ENCODE assay signal across 13 cellular contexts in the genomic region with DNA sequence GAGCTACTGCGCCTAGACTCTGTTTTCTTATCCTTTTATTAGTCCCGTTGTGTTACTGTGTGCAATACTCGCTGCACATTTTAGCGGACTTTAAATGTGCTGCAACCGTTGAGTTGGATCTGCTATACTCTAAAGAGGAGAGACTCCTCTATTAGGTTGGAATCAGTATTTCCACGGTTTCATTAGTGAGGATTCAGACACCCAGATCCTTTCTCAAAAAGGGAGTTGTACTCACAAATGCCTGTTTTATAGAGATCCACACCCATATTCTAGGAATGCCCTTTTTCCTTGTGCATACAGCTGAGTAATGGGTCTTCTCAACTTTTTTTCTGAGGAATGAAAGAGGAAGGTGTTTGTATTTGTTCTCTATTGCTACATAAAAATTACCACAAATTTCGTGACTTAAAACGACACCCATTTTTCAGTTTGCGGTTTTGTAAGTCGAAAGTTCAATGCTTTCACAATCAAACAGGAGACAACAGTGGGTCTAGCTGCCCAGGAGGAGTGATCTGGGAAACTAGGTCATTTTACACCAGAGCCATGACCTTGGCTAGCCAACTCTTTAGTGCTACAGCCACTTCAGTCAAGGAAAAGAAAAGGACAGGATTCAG. TPM values are rescaled to one million over a fixed set of nuclear protein-coding genes. Genes with fewer than 3 reads are reported as not detected.
A peak's percentile ranks its signal among the peaks of the same experiment; 100 is the strongest.
DNase-seq lines count a peak whose midpoint lies in the region; ATAC-seq and TF ChIP-seq lines count a peak whose summit lies in the region.
"Had no signal": no experiment of that assay in that cellular context is flagged by ENCODE, and none has a peak within 500 bp of the region (broad histone marks: within the 10 kb centered on the region; RNA-seq: fewer than 3 reads in every experiment).

No MANE protein-coding gene starts in this region.

- no peaks in the 10 kb centered on the region for H3K79me2 ChIP-seq in ACC112 (ENCODE audit: control insufficient read depth, insufficient read depth, low read length, unreplicated experiment)

- H3K27me3 Mint-ChIP-seq in activated CD4-positive, alpha-beta memory T cell treated with anti-CD3 and anti-CD28 coated beads, Interleukin-2, amount 10 ng/mL, durations not matched to agents 7 days and 5 days = peaks cover 10% of the 10 kb centered on the region
- H3K27me3 Mint-ChIP-seq in T-cell = peaks cover 7 to 13% of the 10 kb centered on the region in 2 donors
- H3K27me3 Mint-ChIP-seq: stimulated activated naive CD8-positive, alpha-beta T cell treated with anti-CD3 and anti-CD28 coated beads, Interleukin-15, Interleukin-2, amounts not matched to agents 100 ng/mL and 50 ng/mL, for 24 hours had no signal

- CTCF ChIA-PET in activated CD4-positive, alpha-beta memory T cell treated with anti-CD3 and anti-CD28 coated beads, Interleukin-2, amount 10 ng/mL, durations not matched to agents 7 days and 5 days (lab: Charles Lee) = no interaction called here
- CTCF ChIA-PET in T-cell (lab: Charles Lee) = no interaction called here

- H2AFZ ChIP-seq in ACC112 (ENCODE audit: low read length, unreplicated experiment) = peak overlapping the region; percentile 56

- POLR2A ChIA-PET in activated CD4-positive, alpha-beta memory T cell treated with anti-CD3 and anti-CD28 coated beads, Interleukin-2, amount 10 ng/mL, durations not matched to agents 7 days and 5 days (lab: Charles Lee) = interaction anchor here (1.1 kb wide), 1 partner anchor 53 kb away, joined by 4 read pairs; the partner anchor contains the start of gene SLC44A1
- POLR2A ChIA-PET in T-cell (lab: Charles Lee) = no interaction called here

- peak overlapping the region; percentile 44; the same call in 1 of the 2 replicates for H3K4me3 ChIP-seq in ACC112 (ENCODE audit: low read depth, low read length)
- no peak overlapping the region for H3K4me3 ChIP-seq in HL-60 (replicated peaks; ENCODE audit: insufficient read depth, low read length)
- H3K4me3 ChIP-seq in cardiac fibroblast (replicated peaks in 1 of 2; ENCODE audit: low read depth in 2 of 2, low read length in 2 of 2) = no peak overlapping the region
- no peak overlapping the region for H3K4me3 ChIP-seq in MG63
- H3K4me3 ChIP-seq: pancreas had no signal

- H3K36me3 Mint-ChIP-seq in activated CD4-positive, alpha-beta memory T cell treated with anti-CD3 and anti-CD28 coated beads, Interleukin-2, amount 10 ng/mL, durations not matched to agents 7 days and 5 days (ENCODE audit: low read depth) = no peaks in the 10 kb centered on the region
- H3K36me3 Mint-ChIP-seq in T-cell = no peaks in the 10 kb centered on the region
- H3K36me3 Mint-ChIP-seq: activated naive CD8-positive, alpha-beta T cell treated with anti-CD3 and anti-CD28 coated beads, Interleukin-2, amount 10 ng/mL, durations not matched to agents 7 days and 5 days had no signal

- H3K4me1 ChIP-seq in ACC112 (ENCODE audit: control insufficient read depth, insufficient read depth, low read length, unreplicated experiment) = peaks cover 29% of the 10 kb centered on the region
- H3K4me1 ChIP-seq: pancreas had no signal

- H3K27ac Mint-ChIP-seq in activated CD4-positive, alpha-beta memory T cell treated with anti-CD3 and anti-CD28 coated beads, Interleukin-2, amount 10 ng/mL, durations not matched to agents 7 days and 5 days = no peak overlapping the region
- no peak overlapping the region for H3K27ac Mint-ChIP-seq in T-cell
- H3K27ac Mint-ChIP-seq: activated naive CD8-positive, alpha-beta T cell treated with anti-CD3 and anti-CD28 coated beads, Interleukin-2, amount 10 ng/mL, durations not matched to agents 7 days and 5 days; stimulated activated naive CD8-positive, alpha-beta T cell treated with anti-CD3 and anti-CD28 coated beads, Interleukin-15, Interleukin-2, amounts not matched to agents 100 ng/mL and 50 ng/mL, for 24 hours had no signal

- H3K36me3 ChIP-seq in ACC112 (ENCODE audit: insufficient read depth, low read length) (no peaks in the 10 kb centered on the region), MG63 (no peaks in the 10 kb centered on the region)
- H3K36me3 ChIP-seq: pancreas had no signal

- no peaks in the 10 kb centered on the region for H3K9me3 ChIP-seq in MG63
- H3K9me3 ChIP-seq: pancreas had no signal

- H3K4me3 Mint-ChIP-seq in activated CD4-positive, alpha-beta memory T cell treated with anti-CD3 and anti-CD28 coated beads, Interleukin-2, amount 10 ng/mL, durations not matched to agents 7 days and 5 days = no peak overlapping the region
- no peak overlapping the region for H3K4me3 Mint-ChIP-seq in T-cell
- H3K4me3 Mint-ChIP-seq: activated naive CD8-positive, alpha-beta T cell treated with anti-CD3 and anti-CD28 coated beads, Interleukin-2, amount 10 ng/mL, durations not matched to agents 7 days and 5 days; stimulated activated naive CD8-positive, alpha-beta T cell treated with anti-CD3 and anti-CD28 coated beads, Interleukin-15, Interleukin-2, amounts not matched to agents 100 ng/mL and 50 ng/mL, for 24 hours had no signal

- H3K27me3 ChIP-seq in ACC112 (ENCODE audit: insufficient read depth, low read length) = no peaks in the 10 kb centered on the region
- H3K27me3 ChIP-seq in HL-60 (ENCODE audit: insufficient read depth, poor library complexity, severe bottlenecking) = no peaks in the 10 kb centered on the region
- H3K27me3 ChIP-seq in MG63 = no peaks in the 10 kb centered on the region
- H3K27me3 ChIP-seq: pancreas had no signal

- TF ChIP-seq CTCF in HL-60 (IDR thresholded peaks at IDR 0.05; ENCODE audit: insufficient read depth, low read length) (no peak), cardiac fibroblast (IDR thresholded peaks at IDR 0.05; ENCODE audit: low read depth, low read length) (no peak)

- DNase-seq in HL-60 (ENCODE audit: low read depth in 1 of 2, low spot score in 1 of 2) = peak; percentile 87 to 96
- peak; percentile 25 to 62 for DNase-seq in cardiac fibroblast (ENCODE audit: low read depth in 2 of 2)
- no peak for DNase-seq in MG63
- no peak for DNase-seq in activated CD4-positive, alpha-beta T cell treated with anti-CD3 and anti-CD28 coated beads for 48 hours
- DNase-seq in activated CD4-positive, alpha-beta memory T cell treated with anti-CD3 and anti-CD28 coated beads, Interleukin-2, amount 10 ng/mL, durations not matched to agents 7 days and 5 days = no peak
- no peak for DNase-seq in T-cell
- DNase-seq: activated naive CD8-positive, alpha-beta T cell treated with anti-CD3 and anti-CD28 coated beads, Interleukin-2, amount 10 ng/mL, durations not matched to agents 7 days and 5 days; head of caudate nucleus; pancreas; T1000 had no signal

- H3K27ac ChIP-seq in ACC112 (ENCODE audit: low read depth, low read length) = peak overlapping the region; percentile 79
- H3K27ac ChIP-seq in HL-60 (replicated peaks) = peak overlapping the region; percentile 82
- H3K27ac ChIP-seq: pancreas had no signal

- ATAC-seq in GM19463 (IDR thresholded peaks at IDR 0.05; ENCODE audit: unreplicated experiment) = peak; percentile 47
- no peak for ATAC-seq in T-cell (replicated peaks in 1 of 4)

- H3K4me1 Mint-ChIP-seq in activated CD4-positive, alpha-beta memory T cell treated with anti-CD3 and anti-CD28 coated beads, Interleukin-2, amount 10 ng/mL, durations not matched to agents 7 days and 5 days = peaks cover 12% of the 10 kb centered on the region
- no peaks in the 10 kb centered on the region for H3K4me1 Mint-ChIP-seq in T-cell
- H3K4me1 Mint-ChIP-seq: activated naive CD8-positive, alpha-beta T cell treated with anti-CD3 and anti-CD28 coated beads, Interleukin-2, amount 10 ng/mL, durations not matched to agents 7 days and 5 days had no signal

- H3K9me3 Mint-ChIP-seq in activated CD4-positive, alpha-beta memory T cell treated with anti-CD3 and anti-CD28 coated beads, Interleukin-2, amount 10 ng/mL, durations not matched to agents 7 days and 5 days = no peaks in the 10 kb centered on the region
- no peaks in the 10 kb centered on the region for H3K9me3 Mint-ChIP-seq in T-cell
- H3K9me3 Mint-ChIP-seq: activated naive CD8-positive, alpha-beta T cell treated with anti-CD3 and anti-CD28 coated beads, Interleukin-2, amount 10 ng/mL, durations not matched to agents 7 days and 5 days; stimulated activated naive CD8-positive, alpha-beta T cell treated with anti-CD3 and anti-CD28 coated beads, Interleukin-15, Interleukin-2, amounts not matched to agents 100 ng/mL and 50 ng/mL, for 24 hours had no signal

RNA-seq across cellular contexts. Expression of gene SLC44A1, which starts 52.8 kb away (rescaled TPM):
- 13.3 and 26.6 TPM in 2 replicates for total RNA-seq in MG63 (2014; rRNA removed; shearing (Covaris generic); ENCODE audit: low replicate concordance)
- total RNA-seq in activated CD4-positive, alpha-beta memory T cell treated with anti-CD3 and anti-CD28 coated beads, Interleukin-2, amount 10 ng/mL, durations not matched to agents 7 days and 5 days = 10 to 100 TPM in 1 of 2 experiments, 1 to 10 TPM in 1; 9.5 to 10.2 TPM
- total RNA-seq in T-cell = 10 to 100 TPM in 1 of 5 donors, 1 to 10 TPM in 4; 7.3 to 10.2 (median 9.4) TPM

Comparison
In these comparisons a context has a peak if more than half of its experiments do, and no peak if none do; other contexts are left out.
1. DNase-seq: peak in HL-60 (2 of 2) and cardiac fibroblast (2 of 2); none in MG63 (single experiment), activated CD4-positive, alpha-beta T cell treated with anti-CD3 and anti-CD28 coated beads for 48 hours (single experiment), activated CD4-positive, alpha-beta memory T cell treated with anti-CD3 and anti-CD28 coated beads, Interleukin-2, amount 10 ng/mL, durations not matched to agents 7 days and 5 days (single experiment) and T-cell (0 of 34).